Comparison of ENCODE assay signal across 14 cellular contexts in the genomic region with DNA sequence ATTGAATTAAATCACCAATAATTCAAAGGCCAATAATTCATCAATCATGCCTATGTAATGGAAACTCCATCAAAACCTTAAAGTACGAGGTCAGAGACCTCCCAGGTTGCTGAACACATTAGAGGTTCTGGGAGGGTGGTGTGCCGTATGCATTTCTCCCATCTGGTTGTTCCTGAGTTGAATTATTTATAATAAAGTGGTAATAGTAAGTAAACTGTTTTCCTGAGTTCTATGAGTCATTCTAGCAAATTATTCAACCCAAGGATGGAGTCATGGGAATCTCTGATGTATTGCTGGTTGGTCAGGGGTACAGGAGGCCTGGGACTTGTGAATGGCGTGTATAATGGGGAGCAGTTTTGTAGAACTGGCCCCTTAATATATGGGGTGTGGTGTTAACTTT.
A peak's percentile ranks its signal among the peaks of the same experiment; 100 is the strongest.
DNase-seq lines count a peak whose midpoint lies in the region; TF ChIP-seq lines count a peak whose summit lies in the region.
"Had no signal": no experiment of that assay in that cellular context is flagged by ENCODE, and none has a peak within 500 bp of the region (broad histone marks: within the 10 kb centered on the region; RNA-seq: fewer than 3 reads in every experiment).

No MANE protein-coding gene starts in this region.

- H2BK12ac ChIP-seq in mesenchymal stem cell (ENCODE audit: low read length in 2 of 2): no peak overlapping the region

- no peak overlapping the region for H2AFZ ChIP-seq in mesenchymal stem cell (ENCODE audit: low read depth, low read length)
- H2AFZ ChIP-seq: GM23248 had no signal

- no peak overlapping the region for H3K18ac ChIP-seq in mesenchymal stem cell (ENCODE audit: low read depth in 1 of 2, low read length in 2 of 2)

- no peak for TF ChIP-seq CTCF in nephron progenitor cell (IDR thresholded peaks at IDR 0.05)

- no peak overlapping the region for H3K27ac Mint-ChIP-seq in nephron progenitor cell
- H3K27ac Mint-ChIP-seq: H9 had no signal

- no peak overlapping the region for H3K9ac ChIP-seq in mesenchymal stem cell (ENCODE audit: low read length)
- H3K9ac ChIP-seq: GM23248 had no signal

- no peak overlapping the region for H4K91ac ChIP-seq in mesenchymal stem cell (ENCODE audit: low read length)

- H3K4me3 ChIP-seq in SJSA1 (no peak overlapping the region), mesenchymal stem cell (ENCODE audit: insufficient read depth in 1 of 2, low read depth in 1 of 2, low read length in 2 of 2) (no peak overlapping the region)
- H3K4me3 ChIP-seq: GM23248 had no signal

- no peak overlapping the region for H2BK15ac ChIP-seq in mesenchymal stem cell (ENCODE audit: low read depth, poor library complexity, severe bottlenecking)

- H3K4me2 ChIP-seq in mesenchymal stem cell (ENCODE audit: low read length, poor library complexity, severe bottlenecking): no peak overlapping the region

- H3K9me3 Mint-ChIP-seq in nephron progenitor cell: peaks cover 11% of the 10 kb centered on the region

- H3K27ac ChIP-seq in SJSA1 (peak overlapping the region; percentile 3), mesenchymal stem cell (ENCODE audit: low read length, poor library complexity, severe bottlenecking) (no peak overlapping the region)
- H3K27ac ChIP-seq: GM23248 had no signal

- no peak overlapping the region for H2BK5ac ChIP-seq in mesenchymal stem cell (ENCODE audit: low read depth, low read length, poor library complexity, severe bottlenecking)

- no peak overlapping the region for H3K23ac ChIP-seq in mesenchymal stem cell (ENCODE audit: low read length in 2 of 2)

- intact Hi-C loops in head of caudate nucleus (cut with DNase I): no loop called here

- peak; percentile 47 for DNase-seq in HCEC 1CT
- DNase-seq in SJSA1 (ENCODE audit: low read depth in 1 of 2, low spot score in 2 of 2): peak; percentile 48 to 75
- peak; percentile 58 for DNase-seq in mesenchymal stem cell
- DNase-seq in head of caudate nucleus: no peak
- DNase-seq in activated gamma-delta T cell treated with Interleukin-2 at 50 U/mL for 16 hours: no peak
- no peak for DNase-seq in nephron progenitor cell
- DNase-seq: C1 segment of cervical spinal cord; Calu3; CD4-positive, alpha-beta memory T cell; COR-L47; DMS53; DMS79 treated with DMSO at 0.1 percent for 48 hours; GM23248; H9 had no signal

- no peak overlapping the region for H4K8ac ChIP-seq in mesenchymal stem cell (ENCODE audit: low read length)

- no peak overlapping the region for H3K4ac ChIP-seq in mesenchymal stem cell (ENCODE audit: low read depth in 1 of 2, low read length in 2 of 2)

- no peaks in the 10 kb centered on the region for H3K79me1 ChIP-seq in mesenchymal stem cell (replicated peaks; ENCODE audit: low read length, poor library complexity, severe bottlenecking)

- no peak overlapping the region for H2AK5ac ChIP-seq in mesenchymal stem cell (ENCODE audit: low read length, severe bottlenecking)

- no peak overlapping the region for H3K4me3 Mint-ChIP-seq in nephron progenitor cell
- H3K4me3 Mint-ChIP-seq: CD4-positive, alpha-beta memory T cell; H9 had no signal

- no peak overlapping the region for H3K14ac ChIP-seq in mesenchymal stem cell (ENCODE audit: low read length in 2 of 2)

- H3K4me1 Mint-ChIP-seq in nephron progenitor cell: peaks cover 30% of the 10 kb centered on the region
- H3K4me1 Mint-ChIP-seq: CD4-positive, alpha-beta memory T cell had no signal

- H3K4me1 ChIP-seq in SJSA1 (replicated peaks): peaks cover 29% of the 10 kb centered on the region
- H3K4me1 ChIP-seq in mesenchymal stem cell (ENCODE audit: control insufficient read depth, insufficient read depth, low read depth, low read length): peaks cover 3% of the 10 kb centered on the region

- H3K27me3 ChIP-seq in SJSA1 (replicated peaks): no peaks in the 10 kb centered on the region
- no peaks in the 10 kb centered on the region for H3K27me3 ChIP-seq in mesenchymal stem cell (ENCODE audit: control insufficient read depth in 1 of 2, insufficient read depth in 1 of 2, low read length in 2 of 2)

- WGBS in mesenchymal stem cell: 52% methylated on average over 3 of the region's 3 CpGs

- H3K36me3 Mint-ChIP-seq in nephron progenitor cell (ENCODE audit: low read depth): no peaks in the 10 kb centered on the region
- H3K36me3 Mint-ChIP-seq: CD4-positive, alpha-beta memory T cell had no signal

- no peaks in the 10 kb centered on the region for H3K9me3 ChIP-seq in SJSA1 (replicated peaks)
- H3K9me3 ChIP-seq in mesenchymal stem cell (ENCODE audit: control insufficient read depth, low read length): peaks cover 7% of the 10 kb centered on the region

- H3K27me3 Mint-ChIP-seq in nephron progenitor cell (ENCODE audit: low read depth, poor library complexity): peaks cover 4% of the 10 kb centered on the region

- H3K36me3 ChIP-seq in SJSA1 (no peaks in the 10 kb centered on the region), mesenchymal stem cell (ENCODE audit: control insufficient read depth in 1 of 2, insufficient read depth in 2 of 2, low read depth in 1 of 2, low read length in 2 of 2) (no peaks in the 10 kb centered on the region)

- H2BK120ac ChIP-seq in mesenchymal stem cell (ENCODE audit: low read depth, low read length): no peak overlapping the region

Comparison
In these comparisons a context has a peak if more than half of its experiments do, and no peak if none do; other contexts are left out.
1. DNase-seq: peak in HCEC 1CT (single experiment), SJSA1 (2 of 2) and mesenchymal stem cell (single experiment); none in head of caudate nucleus (0 of 42), activated gamma-delta T cell treated with Interleukin-2 at 50 U/mL for 16 hours (single experiment) and nephron progenitor cell (single experiment).